Comparison of ENCODE assay signal across 8 cellular contexts in the genomic region with DNA sequence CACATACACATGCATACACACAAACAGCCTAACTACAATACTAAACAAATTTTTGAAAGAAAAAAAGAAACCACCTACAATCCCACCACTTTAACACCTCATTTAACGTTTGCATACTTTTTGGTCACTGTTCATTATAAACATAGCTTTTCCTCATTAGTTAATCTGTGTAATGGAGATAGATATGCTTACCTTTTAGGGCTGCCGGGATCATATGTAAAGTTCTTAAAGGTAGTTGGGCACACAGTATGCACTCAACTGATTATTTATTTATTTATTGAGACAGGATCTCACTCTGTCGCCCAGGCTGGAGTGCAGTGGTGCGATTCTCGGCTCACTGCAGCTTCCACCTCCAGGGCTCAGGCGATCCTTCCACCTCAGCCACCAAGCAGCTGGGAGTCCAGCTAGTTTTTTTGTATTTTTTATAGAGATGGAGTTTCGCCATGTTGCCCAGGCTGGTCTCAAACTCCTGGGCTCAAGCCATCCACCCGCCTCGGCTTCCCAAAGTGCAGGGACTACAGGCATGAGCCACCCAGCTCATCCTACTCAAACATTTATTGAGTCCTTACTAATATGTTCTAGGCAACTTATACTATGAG. TPM values are rescaled to one million over a fixed set of nuclear protein-coding genes. Genes with fewer than 3 reads are reported as not detected.
A peak's percentile ranks its signal among the peaks of the same experiment; 100 is the strongest.
DNase-seq lines count a peak whose midpoint lies in the region; ATAC-seq and TF ChIP-seq lines count a peak whose summit lies in the region.

No MANE protein-coding gene starts in this region.

- no peak for TF ChIP-seq EP300 in upper lobe of left lung (IDR thresholded peaks at IDR 0.05)

- DNase-seq in Right ventricle myocardium inferior (ENCODE audit: missing footprints) (peak; percentile 52), left ventricle myocardium superior (no peak), MCF 10A (ENCODE audit: unreplicated experiment) (no peak), memory B cell (ENCODE audit: low spot score in 2 of 2) (no peak), upper lobe of left lung (no peak)

- H3K27me3 ChIP-seq in upper lobe of left lung: no peaks in the 10 kb centered on the region

- peak overlapping the region; percentile 85 for H3K27ac Mint-ChIP-seq in MCF 10A (ENCODE audit: low read depth, unreplicated experiment)
- peak overlapping the region; percentile 97 for H3K27ac Mint-ChIP-seq in memory B cell

- H3K4me3 ChIP-seq in upper lobe of left lung: peak overlapping the region in 3 of 4 donors; percentile 74 to 93 (median 76)

- peaks cover 38% of the 10 kb centered on the region for H3K4me1 Mint-ChIP-seq in MCF 10A (ENCODE audit: insufficient read depth, unreplicated experiment)
- H3K4me1 Mint-ChIP-seq in memory B cell: peaks cover 43% of the 10 kb centered on the region

- CTCF ChIA-PET in MCF 10A (lab: Yijun Ruan, JAX): interaction anchor here (0.5 to 4.0 kb wide), 10 partner anchors 9 to 411 kb away, joined by 3 to 42 read pairs (median 6); partner anchors contain the start of gene C1orf52

- no peak for ATAC-seq in Right ventricle myocardium inferior
- no peak for ATAC-seq in left ventricle myocardium superior
- ATAC-seq in memory B cell (ENCODE audit: low read depth): no peak
- ATAC-seq in upper lobe of left lung (ENCODE audit: low FRiP score in 2 of 2): no peak
- ATAC-seq in GM21367 (IDR thresholded peaks at IDR 0.05; ENCODE audit: unreplicated experiment): no peak
- ATAC-seq in GM18858 (IDR thresholded peaks at IDR 0.05; ENCODE audit: unreplicated experiment): no peak
- no peak for ATAC-seq in HG02588 (IDR thresholded peaks at IDR 0.05; ENCODE audit: unreplicated experiment)

- no peaks in the 10 kb centered on the region for H3K9me3 Mint-ChIP-seq in MCF 10A (ENCODE audit: unreplicated experiment)
- no peaks in the 10 kb centered on the region for H3K9me3 Mint-ChIP-seq in memory B cell

- H3K36me3 ChIP-seq in upper lobe of left lung: peaks cover 0 to 5% (median 0%) of the 10 kb centered on the region in 4 donors

- no peak for TF ChIP-seq POLR2A in upper lobe of left lung (IDR thresholded peaks at IDR 0.05)

- no peaks in the 10 kb centered on the region for H3K27me3 Mint-ChIP-seq in MCF 10A (ENCODE audit: insufficient read depth, unreplicated experiment)
- no peaks in the 10 kb centered on the region for H3K27me3 Mint-ChIP-seq in memory B cell

- H3K27ac ChIP-seq in upper lobe of left lung: peak overlapping the region; percentile 93 to 100 (median 98)

- H3K4me1 ChIP-seq in upper lobe of left lung: peaks cover 28 to 39% (median 28%) of the 10 kb centered on the region in 4 donors

- TSS peak; percentile 95 for BruUV-seq in MCF 10A (replicated peaks; lab: Mats Ljungman, UMichigan)

- H3K4me3 Mint-ChIP-seq in MCF 10A (ENCODE audit: unreplicated experiment) (peak overlapping the region; percentile 77), memory B cell (peak overlapping the region; percentile 94)

- POLR2A ChIA-PET in MCF 10A (lab: Yijun Ruan, JAX): interaction anchor here (0.6 to 12.8 kb wide), 44 partner anchors 7 to 1147 kb away, joined by 3 to 271 read pairs (median 5); partner anchors contain the start of genes C1orf52, CCN1, CLCA2 and DDAH1

- H3K9me3 ChIP-seq in upper lobe of left lung: no peaks in the 10 kb centered on the region

- TF ChIP-seq CTCF in MCF 10A (IDR thresholded peaks at IDR 0.05; ENCODE audit: unreplicated experiment): no peak
- no peak for TF ChIP-seq CTCF in upper lobe of left lung (IDR thresholded peaks at IDR 0.05)

- intact Hi-C loops in Right ventricle myocardium inferior (cut with DNase I): no loop called here
- intact Hi-C loops in left ventricle myocardium superior (cut with micrococcal nuclease): no loop called here
- intact Hi-C loops in MCF 10A (cut with micrococcal nuclease): no loop called here

- H3K36me3 Mint-ChIP-seq in MCF 10A (ENCODE audit: insufficient read depth, unreplicated experiment) (peaks cover 11% of the 10 kb centered on the region), memory B cell (peaks cover 30% of the 10 kb centered on the region)

- WGBS in upper lobe of left lung, 2 donors: 68 to 75% methylated on average over 9 of the region's 9 CpGs

RNA-seq across cellular contexts. Expression of gene BCL10, which starts 0.7 kb away (rescaled TPM):
- total RNA-seq in Right ventricle myocardium inferior: 8.6 TPM
- total RNA-seq in left ventricle myocardium superior: 8.4 TPM
- total RNA-seq in MCF 10A (2022): 43.9 and 55.8 TPM in 2 replicates
- 10 to 100 TPM; 14.5 to 31.0 (median 20.4) TPM for total RNA-seq in upper lobe of left lung

RNA-seq across cellular contexts. Expression of gene C1orf52, which starts 17.7 kb away (rescaled TPM):
- total RNA-seq in Right ventricle myocardium inferior: 17.1 TPM
- 18.7 TPM for total RNA-seq in left ventricle myocardium superior
- 29.6 and 31.7 TPM in 2 replicates for total RNA-seq in MCF 10A (2022)
- total RNA-seq in upper lobe of left lung: 10 to 100 TPM; 12.9 to 89.1 (median 17.9) TPM
